In genomic region chr13:113296842-113297369, GRCh38 we compare ENCODE assay signal across 8 cellular contexts. TPM values are rescaled to one million over a fixed set of nuclear protein-coding genes. Genes with fewer than 3 reads are reported as not detected.
DNase-seq lines count a peak whose midpoint lies in the region; ATAC-seq and TF ChIP-seq lines count a peak whose summit lies in the region.

TSS of gene LAMP1 (plus strand) at chr13:113297239. CDS start at chr13:113297435, 196 bp downstream.

- DNase-seq in DMS53 (lab: John Stamatoyannopoulos, UW) (peak; percentile 95), KG1 (lab: John Stamatoyannopoulos, UW) (peak; percentile 89), erythroblast (lab: John Stamatoyannopoulos, UW) (peak; percentile 99 to 100)
- peak; percentile 100 for DNase-seq in activated T-cell treated with anti-CD3 and anti-CD28 coated beads, Interleukin-2, amount 50 U/mL, for 24 hours
- DNase-seq in stimulated activated CD8-positive, alpha-beta memory T cell treated with anti-CD3 and anti-CD28 coated beads, Interleukin-4, amount 100 ng/mL, for 4 hours (ENCODE audit: low read depth in 2 of 2, low spot score in 1 of 2), result peak; percentile 95 to 97

- H3K4me3 ChIP-seq in mucosa of rectum (ENCODE audit: low read length in 2 of 2), result peak within 1 kb of the TSS; percentile 91 to 94

- H3K36me3 Mint-ChIP-seq in activated T-cell treated with anti-CD3 and anti-CD28 coated beads, Interleukin-2, amount 50 U/mL, for 24 hours (ENCODE audit: low read depth), result peaks cover 18% of the 10 kb centered on the region

- peak; percentile 79 for TF ChIP-seq POLR2A in erythroblast (IDR thresholded peaks at IDR 0.05; ENCODE audit: low read length)

- no peaks in the 10 kb centered on the region for H3K9me3 Mint-ChIP-seq in activated T-cell treated with anti-CD3 and anti-CD28 coated beads, Interleukin-2, amount 50 U/mL, for 24 hours

- peak within 1 kb of the TSS; percentile 100 for H3K27ac Mint-ChIP-seq in activated T-cell treated with anti-CD3 and anti-CD28 coated beads, Interleukin-2, amount 50 U/mL, for 24 hours

- peak within 1 kb of the TSS; percentile 79 to 94 for H3K9ac ChIP-seq in mucosa of rectum (ENCODE audit: low read depth in 1 of 2, low read length in 2 of 2)

- peak within 1 kb of the TSS; percentile 85 for H3K27ac ChIP-seq in mucosa of rectum (ENCODE audit: low read depth in 2 of 2, low read length in 2 of 2)

- no peaks in the 10 kb centered on the region for H3K27me3 ChIP-seq in mucosa of rectum (ENCODE audit: control insufficient read depth in 2 of 2, insufficient read depth in 2 of 2, low read length in 2 of 2)

- peaks cover 37% of the 10 kb centered on the region for H3K4me1 Mint-ChIP-seq in activated T-cell treated with anti-CD3 and anti-CD28 coated beads, Interleukin-2, amount 50 U/mL, for 24 hours (ENCODE audit: low read depth)

- peak; percentile 80 for ATAC-seq in GM21723 (IDR thresholded peaks at IDR 0.05; ENCODE audit: unreplicated experiment)

- no peaks in the 10 kb centered on the region for H3K9me3 ChIP-seq in mucosa of rectum (ENCODE audit: control insufficient read depth in 2 of 2, low read length in 2 of 2)

- H3K27me3 Mint-ChIP-seq in activated T-cell treated with anti-CD3 and anti-CD28 coated beads, Interleukin-2, amount 50 U/mL, for 24 hours, result peaks cover 17% of the 10 kb centered on the region

- H3K4me3 Mint-ChIP-seq in activated T-cell treated with anti-CD3 and anti-CD28 coated beads, Interleukin-2, amount 50 U/mL, for 24 hours, result peak within 1 kb of the TSS; percentile 94

- H3K4me1 ChIP-seq in mucosa of rectum (ENCODE audit: control insufficient read depth in 2 of 2, insufficient read depth in 2 of 2, low read length in 2 of 2), result peaks cover 7 to 10% of the 10 kb centered on the region in 2 donors

- H3K36me3 ChIP-seq in mucosa of rectum (ENCODE audit: control insufficient read depth in 2 of 2, insufficient read depth in 2 of 2, low read length in 2 of 2), result no peaks in the 10 kb centered on the region

TF ChIP-seq in PFSK-1, 5 proteins besides CTCF, POLR2A, EP300 and RAD21:
- TF ChIP-seq POLR2AphosphoS5 (IDR thresholded peaks at IDR 0.05; ENCODE audit: low read depth, low read length), result no peak
- peak; percentile 99 for TF ChIP-seq FOXP2 (optimal IDR thresholded peaks at IDR 0.05; ENCODE audit: borderline replicate concordance, extremely low read depth, extremely low read length, insufficient read depth)
- 0 out of 2 replicates have a peak, but pooled peaks have one; percentile 26 for TF ChIP-seq SIN3A (IDR thresholded peaks at IDR 0.05; ENCODE audit: borderline replicate concordance, insufficient read depth, low read length)
- no peak for TF ChIP-seq REST (IDR thresholded peaks at IDR 0.05; ENCODE audit: insufficient read depth in 1 of 2, low read depth in 2 of 2, low read length in 2 of 2)
- no peak for TF ChIP-seq TAF1 (IDR thresholded peaks at IDR 0.05; ENCODE audit: borderline replicate concordance, insufficient read depth, low read length)
TF ChIP-seq in PFSK-1: peak in this region for 2.

RNA-seq across cellular contexts. Expression of gene LAMP1, which starts in this region (rescaled TPM):
- polyA plus RNA-seq in PFSK-1 (2012; ENCODE audit: insufficient read length, low read depth), result 172 TPM

Comparison
In these comparisons a context has a peak if more than half of its experiments do, and no peak if none do; other contexts are left out.
1. Peak in every context shown above with its lines: DNase-seq, ATAC-seq, H3K4me3 ChIP-seq and H3K27ac ChIP-seq.